In genomic region chr11:819943-820649, GRCh38 we compare ENCODE assay signal across 8 cellular contexts. TPM values are rescaled to one million over a fixed set of nuclear protein-coding genes. Genes with fewer than 3 reads are reported as not detected.
DNase-seq lines count a peak whose midpoint lies in the region; ATAC-seq and TF ChIP-seq lines count a peak whose summit lies in the region.

No MANE protein-coding gene starts in this region.

- H3K36me3 Mint-ChIP-seq in endothelial cell (ENCODE audit: low read depth, unreplicated experiment), result no peaks in the 10 kb centered on the region

- no peak overlapping the region for H3K27ac Mint-ChIP-seq in endothelial cell (ENCODE audit: unreplicated experiment)

- peak overlapping the region; percentile 91 for H3K4me3 Mint-ChIP-seq in endothelial cell (ENCODE audit: unreplicated experiment)

- peak overlapping the region; percentile 95 for H3K4me3 ChIP-seq in NT2/D1 (ENCODE audit: insufficient read length, low read depth)
- H3K4me3 ChIP-seq in mucosa of descending colon, result peak overlapping the region; percentile 85

- peaks cover 11% of the 10 kb centered on the region for H3K27me3 ChIP-seq in NT2/D1 (ENCODE audit: insufficient read depth, insufficient read length)

- H3K36me3 ChIP-seq in NT2/D1 (ENCODE audit: insufficient read depth, insufficient read length, low read length) (peaks cover 41% of the 10 kb centered on the region), mucosa of descending colon (ENCODE audit: low read depth) (no peaks in the 10 kb centered on the region)

- peak; percentile 71 for ATAC-seq in GM19395 (IDR thresholded peaks at IDR 0.05; ENCODE audit: unreplicated experiment)
- peak; percentile 58 for ATAC-seq in HG03521 (IDR thresholded peaks at IDR 0.05; ENCODE audit: unreplicated experiment)
- ATAC-seq in mucosa of descending colon, result peak; percentile 73

- H3K27me3 Mint-ChIP-seq in endothelial cell (ENCODE audit: unreplicated experiment), result peaks cover 3% of the 10 kb centered on the region

- H3K4me1 Mint-ChIP-seq in endothelial cell (ENCODE audit: unreplicated experiment), result no peaks in the 10 kb centered on the region

- intact Hi-C loops in mucosa of descending colon (cut with DNase I, micrococcal nuclease), result no loop called here

- no peaks in the 10 kb centered on the region for H3K9me3 ChIP-seq in NT2/D1 (ENCODE audit: insufficient read depth, low read length)
- no peaks in the 10 kb centered on the region for H3K9me3 ChIP-seq in mucosa of descending colon

- peak overlapping the region; percentile 91 for H3K9ac ChIP-seq in NT2/D1 (ENCODE audit: insufficient read length, low read depth)

- TF ChIP-seq CTCF in endothelial cell (IDR thresholded peaks at IDR 0.05; ENCODE audit: unreplicated experiment) (no peak), mucosa of descending colon (IDR thresholded peaks at IDR 0.05) (no peak)

- peak in 9 of 14 donors; percentile 47 to 79 (median 69) for DNase-seq in C1 segment of cervical spinal cord (lab: John Stamatoyannopoulos, UW)
- DNase-seq in NT2/D1 (ENCODE audit: low read depth, low spot score), result no peak
- DNase-seq in activated CD8-positive, alpha-beta memory T cell treated with anti-CD3 and anti-CD28 coated beads, Interleukin-2, amount 50 U/mL, for 24 hours (ENCODE audit: extremely low read depth), result peak; percentile 73
- DNase-seq in endothelial cell (ENCODE audit: low spot score), result peak; percentile 66
- DNase-seq in mucosa of descending colon, result peak; percentile 95 to 97 (median 97)
- peak; percentile 91 to 93 for DNase-seq in stimulated activated CD8-positive, alpha-beta memory T cell treated with anti-CD3 and anti-CD28 coated beads, Interleukin-2, amount 100 ng/mL, for 48 hours (ENCODE audit: low read depth in 2 of 2)

- no peaks in the 10 kb centered on the region for H3K9me3 Mint-ChIP-seq in endothelial cell (ENCODE audit: unreplicated experiment)

- peaks cover 23% of the 10 kb centered on the region for H3K4me1 ChIP-seq in NT2/D1 (ENCODE audit: insufficient read depth, insufficient read length)
- H3K4me1 ChIP-seq in mucosa of descending colon (ENCODE audit: low read depth), result peaks cover 40% of the 10 kb centered on the region

RNA-seq across cellular contexts. Expression of gene PNPLA2, which starts 1.4 kb away (rescaled TPM):
- total RNA-seq in endothelial cell (ENCODE audit: unreplicated experiment), result 40.5 TPM
- total RNA-seq in mucosa of descending colon, result 100 to 1,000 TPM; 138 to 253 (median 167) TPM

RNA-seq across cellular contexts. Expression of gene CRACR2B, which starts 7.6 kb away (rescaled TPM):
- total RNA-seq in endothelial cell (ENCODE audit: unreplicated experiment) (28.8 TPM), mucosa of descending colon (100 to 1,000 TPM in 2 of 3 donors, 10 to 100 TPM in 1; 43.5 to 137 (median 129) TPM)

RNA-seq across cellular contexts. Expression of gene RPLP2, which starts 10.3 kb away (rescaled TPM):
- total RNA-seq in endothelial cell (ENCODE audit: unreplicated experiment) (2,188 TPM), mucosa of descending colon (1,000 to 10,000 TPM; 1,532 to 1,798 (median 1,652) TPM)

RNA-seq across cellular contexts. Expression of gene CD151, which starts 12.7 kb away (rescaled TPM):
- 49.6 TPM for total RNA-seq in endothelial cell (ENCODE audit: unreplicated experiment)
- total RNA-seq in mucosa of descending colon, result 100 to 1,000 TPM; 364 to 415 (median 378) TPM

RNA-seq across cellular contexts. Expression of gene PIDD1, which starts 15.1 kb away (rescaled TPM):
- total RNA-seq in endothelial cell (ENCODE audit: unreplicated experiment) (13.7 TPM), mucosa of descending colon (10 to 100 TPM; 20.2 to 26.3 (median 23.8) TPM)
